ENCODE assay signal across 18 cellular contexts in genomic region chr3:37662708-37663107, GRCh38.
DNase-seq lines count a peak whose midpoint lies in the region; TF ChIP-seq lines count a peak whose summit lies in the region.
"Had no signal": no experiment of that assay in that cellular context is flagged by ENCODE, and none has a peak within 500 bp of the region (broad histone marks: within the 10 kb centered on the region; RNA-seq: fewer than 3 reads in every experiment).

No MANE protein-coding gene starts in this region.

- no peak overlapping the region for H2AK5ac ChIP-seq in H9 (ENCODE audit: insufficient read length, low read length)

- H3K9me3 Mint-ChIP-seq in H9 (peaks cover 0 to 4% of the 10 kb centered on the region in 2 experiments; a peak in 1 of 5 replicates), nephron (peaks cover 16% of the 10 kb centered on the region)

- no peak overlapping the region for H2AFZ ChIP-seq in H9 (ENCODE audit: low read length)

- H2BK120ac ChIP-seq in H9 (ENCODE audit: low read depth, low read length, poor library complexity, severe bottlenecking), result no peak overlapping the region

- peaks cover 2% of the 10 kb centered on the region; the same call in 1 of the 2 replicates for H3K4me1 ChIP-seq in H9 (ENCODE audit: insufficient read depth, low read length)
- peaks cover 38% of the 10 kb centered on the region for H3K4me1 ChIP-seq in stomach smooth muscle (ENCODE audit: control insufficient read depth, insufficient read depth, low read length)
- H3K4me1 ChIP-seq: A549 had no signal

- H3K14ac ChIP-seq in H9 (ENCODE audit: insufficient read depth, low read length), result peak overlapping the region; percentile 49; the same call in 1 of the 2 replicates

- no CpG with 5 or more reads among the region's 4 CpGs for WGBS in H9 (ENCODE audit: extremely low coverage, insufficient read length, low lambda C conversion rate)

- no peak overlapping the region for H3K23ac ChIP-seq in H9 (ENCODE audit: insufficient read length, low read depth, low read length)

- TF ChIP-seq CTCF in H9 (conservative IDR thresholded peaks at IDR 0.05), result no peak
- TF ChIP-seq CTCF in coronary artery (IDR thresholded peaks at IDR 0.05), result no peak
- TF ChIP-seq CTCF in nephron (IDR thresholded peaks at IDR 0.05; ENCODE audit: unreplicated experiment in 3 of 3), result no peak

- H3K27me3 ChIP-seq in H9 (ENCODE audit: insufficient read depth, low read length), result no peaks in the 10 kb centered on the region
- H3K27me3 ChIP-seq in stomach smooth muscle (ENCODE audit: control insufficient read depth in 1 of 2, insufficient read depth in 2 of 2, low read length in 2 of 2), result no peaks in the 10 kb centered on the region

- H3K4me3 ChIP-seq in coronary artery (no peak overlapping the region), stomach smooth muscle (ENCODE audit: low read length in 2 of 2) (no peak overlapping the region)
- H3K4me3 ChIP-seq: A549 had no signal

- H3K4ac ChIP-seq in H9 (ENCODE audit: low read depth, low read length), result no peak overlapping the region

- H3K27ac ChIP-seq in H9 (ENCODE audit: insufficient read length, low read depth, low read length) (no peak overlapping the region), coronary artery (no peak overlapping the region), stomach smooth muscle (ENCODE audit: low read length) (peak overlapping the region; percentile 76)
- H3K27ac ChIP-seq: A549, KMS-11 had no signal

- H2BK12ac ChIP-seq in H9 (ENCODE audit: insufficient read length, low read depth, low read length), result no peak overlapping the region

- H3T11ph ChIP-seq in H9 (ENCODE audit: low read length), result no peak overlapping the region

- no peak overlapping the region for H3K4me2 ChIP-seq in H9 (ENCODE audit: insufficient read depth, insufficient read length, low read length)
- H3K4me2 ChIP-seq: A549, KMS-11 had no signal

- DNase-seq in H9 (no peak), coronary artery (ENCODE audit: low spot score) (peak; percentile 31), GDM1 (lab: John Stamatoyannopoulos, UW) (no peak), HuH-7.5 (ENCODE audit: low spot score) (no peak), NCI-H1436 treated with DMSO at 0.1 percent for 48 hours (lab: John Stamatoyannopoulos, UW) (no peak)
- DNase-seq in activated CD4-positive, alpha-beta T cell treated with anti-CD3 and anti-CD28 coated beads, Interleukin-2, amount 50 U/mL, for 48 hours, result no peak
- DNase-seq: Calu3; CD4-positive, alpha-beta memory T cell; MV-4-11; NCI-H187; NCI-H226; NCI-H524 treated with DMSO at 0.1 percent for 48 hours; RPMI8226; SHP77 treated with DMSO at 0.1 percent for 48 hours had no signal

- H3K27me3 Mint-ChIP-seq in H9 (ENCODE audit: low read depth), result 0 out of 2 replicates have a peak, but pooled peaks cover 2% of the 10 kb centered on the region
- H3K27me3 Mint-ChIP-seq in nephron (ENCODE audit: low read depth), result peaks cover 4% of the 10 kb centered on the region

- no peaks in the 10 kb centered on the region for H3K9me3 ChIP-seq in H9 (ENCODE audit: control insufficient read depth, low read depth, low read length)
- no peaks in the 10 kb centered on the region for H3K9me3 ChIP-seq in stomach smooth muscle (ENCODE audit: control insufficient read depth in 2 of 2, low read length in 2 of 2)
- H3K9me3 ChIP-seq: A549 had no signal

- no peak overlapping the region for H2BK5ac ChIP-seq in H9 (ENCODE audit: insufficient read length, low read length)

- no peaks in the 10 kb centered on the region for H3K23me2 ChIP-seq in H9 (ENCODE audit: insufficient read length, low read depth, low read length, poor library complexity, severe bottlenecking)

- H3K79me1 ChIP-seq in H9 (ENCODE audit: insufficient read depth, low read depth, low read length, poor library complexity, severe bottlenecking), result no peaks in the 10 kb centered on the region

- H3K4me3 Mint-ChIP-seq in H9 (no peak overlapping the region), nephron (no peak overlapping the region)
- H3K4me3 Mint-ChIP-seq: CD4-positive, alpha-beta memory T cell had no signal

- no peak overlapping the region for H3K9ac ChIP-seq in H9 (ENCODE audit: extremely low read depth, insufficient read length, low read length)
- no peak overlapping the region for H3K9ac ChIP-seq in stomach smooth muscle (ENCODE audit: low read length in 2 of 2)
- H3K9ac ChIP-seq: KMS-11 had no signal

- H3K79me2 ChIP-seq in H9 (ENCODE audit: insufficient read depth, low read length), result no peaks in the 10 kb centered on the region

- H4K20me1 ChIP-seq in H9 (ENCODE audit: control insufficient read depth, insufficient read depth, insufficient read length), result no peaks in the 10 kb centered on the region

- H4K5ac ChIP-seq in H9 (ENCODE audit: insufficient read length, low read depth, low read length), result no peak overlapping the region

- H3K18ac ChIP-seq in H9 (ENCODE audit: insufficient read length, low read depth, low read length), result no peak overlapping the region

- H4K8ac ChIP-seq in H9 (replicated peaks; ENCODE audit: insufficient read length, low read depth, low read length), result no peak overlapping the region

- H3K36me3 Mint-ChIP-seq in H9 (ENCODE audit: insufficient read depth in 1 of 3, low read depth in 3 of 3) (no peaks in the 10 kb centered on the region; a peak in 1 of 7 replicates), nephron (ENCODE audit: low read depth) (peaks cover 19% of the 10 kb centered on the region)
- H3K36me3 Mint-ChIP-seq: CD4-positive, alpha-beta memory T cell had no signal

- no peak overlapping the region for H4K91ac ChIP-seq in H9 (ENCODE audit: insufficient read length, low read depth, low read length)

- H3K27ac Mint-ChIP-seq in H9 (no peak overlapping the region), nephron (peak overlapping the region; percentile 36 to 89 (median 88))
- H3K27ac Mint-ChIP-seq: CD4-positive, alpha-beta memory T cell had no signal

- H2BK20ac ChIP-seq in H9 (ENCODE audit: low read depth, low read length, poor library complexity, severe bottlenecking), result no peak overlapping the region

- H3K36me3 ChIP-seq in stomach smooth muscle (ENCODE audit: control insufficient read depth in 2 of 2, insufficient read depth in 2 of 2, low read length in 2 of 2), result no peaks in the 10 kb centered on the region

- H2BK15ac ChIP-seq in H9 (ENCODE audit: low read depth, low read length), result no peak overlapping the region

- H3K56ac ChIP-seq in H9 (ENCODE audit: insufficient read length, low read depth, low read length), result no peak overlapping the region

- peaks cover 6 to 7% of the 10 kb centered on the region in 2 experiments for H3K4me1 Mint-ChIP-seq in H9
- peaks cover 39% of the 10 kb centered on the region for H3K4me1 Mint-ChIP-seq in nephron
- H3K4me1 Mint-ChIP-seq: CD4-positive, alpha-beta memory T cell had no signal

Comparison
In these comparisons a context has a peak if more than half of its experiments do, and no peak if none do; other contexts are left out.
1. H3K27ac Mint-ChIP-seq: peak in nephron (3 of 3); none in H9 (0 of 3).